ENCODE assay signal across 1 cellular context in the genomic region with DNA sequence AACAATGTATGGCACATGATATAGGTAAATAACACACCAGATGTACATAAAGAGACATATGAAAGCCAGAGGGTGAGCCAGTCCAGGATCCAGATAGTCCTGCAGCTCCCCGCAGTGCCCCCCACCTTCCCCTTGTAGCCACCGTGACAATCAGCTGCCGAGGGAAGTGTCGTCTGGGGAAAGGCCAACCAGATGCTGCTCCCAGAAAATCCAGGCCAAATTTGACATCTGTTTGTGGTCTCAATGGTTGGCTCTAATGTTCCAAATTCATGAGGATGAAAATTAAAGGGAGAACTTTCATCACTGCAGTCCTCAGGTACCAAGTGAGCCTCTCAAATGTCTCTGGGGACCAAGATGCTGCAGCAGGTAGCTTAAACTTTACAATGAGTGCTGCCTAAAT.
TF ChIP-seq lines count a peak whose summit lies in the region.

No MANE protein-coding gene starts in this region.

TF ChIP-seq in IMR-90, 13 proteins besides CTCF, POLR2A, EP300 and RAD21 (continued from another document):
- no peak for TF ChIP-seq RCOR1 (IDR thresholded peaks at IDR 0.05; ENCODE audit: insufficient replicate concordance, low read length)
- no peak for TF ChIP-seq MAFK (IDR thresholded peaks at IDR 0.05; ENCODE audit: low read depth, low read length)
- no peak for TF ChIP-seq MXI1 (IDR thresholded peaks at IDR 0.05; ENCODE audit: borderline replicate concordance, low read depth, low read length)
